1 cellular context compared by ENCODE assay signal in the genomic region with DNA sequence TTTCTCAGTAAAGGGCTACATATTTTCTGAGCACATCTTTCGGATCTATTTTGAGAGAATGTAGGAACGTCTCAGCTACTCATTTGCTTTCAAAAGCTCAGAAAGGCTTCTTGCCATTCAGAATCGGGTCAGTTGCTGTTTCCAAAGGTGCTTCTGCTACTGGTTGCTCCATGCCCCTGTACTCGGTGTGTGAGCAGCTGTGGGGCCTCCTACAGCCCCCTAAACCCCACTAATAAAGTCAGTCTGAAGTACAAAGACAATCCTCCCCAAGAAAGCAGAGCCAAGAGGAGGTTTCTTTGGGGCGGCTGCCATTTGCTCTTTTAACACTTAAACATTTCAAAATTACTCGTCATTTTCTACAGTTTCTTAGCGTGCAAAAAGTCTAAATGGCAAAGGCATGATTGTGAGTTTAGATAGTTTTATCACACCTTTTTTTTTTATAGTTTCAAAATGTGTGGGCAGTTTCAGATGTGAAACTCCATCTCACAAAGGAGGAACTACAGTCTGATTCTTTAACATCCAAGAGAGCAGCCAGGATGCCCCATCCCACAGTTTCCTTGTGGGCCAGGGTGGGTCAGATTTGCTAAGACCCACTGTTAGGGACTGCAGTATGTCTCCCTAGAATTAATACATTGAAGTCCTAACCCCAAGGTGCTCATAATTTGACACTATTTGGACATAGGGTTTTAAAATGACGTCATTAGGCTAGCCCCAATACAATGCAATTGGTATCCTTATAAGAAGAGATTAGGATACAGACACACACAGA.
TF ChIP-seq lines count a peak whose summit lies in the region.

No MANE protein-coding gene starts in this region.

TF ChIP-seq in GM12878, 131 proteins besides CTCF, POLR2A, EP300 and RAD21 (continued from another document):
- TF ChIP-seq, protein P1, sequence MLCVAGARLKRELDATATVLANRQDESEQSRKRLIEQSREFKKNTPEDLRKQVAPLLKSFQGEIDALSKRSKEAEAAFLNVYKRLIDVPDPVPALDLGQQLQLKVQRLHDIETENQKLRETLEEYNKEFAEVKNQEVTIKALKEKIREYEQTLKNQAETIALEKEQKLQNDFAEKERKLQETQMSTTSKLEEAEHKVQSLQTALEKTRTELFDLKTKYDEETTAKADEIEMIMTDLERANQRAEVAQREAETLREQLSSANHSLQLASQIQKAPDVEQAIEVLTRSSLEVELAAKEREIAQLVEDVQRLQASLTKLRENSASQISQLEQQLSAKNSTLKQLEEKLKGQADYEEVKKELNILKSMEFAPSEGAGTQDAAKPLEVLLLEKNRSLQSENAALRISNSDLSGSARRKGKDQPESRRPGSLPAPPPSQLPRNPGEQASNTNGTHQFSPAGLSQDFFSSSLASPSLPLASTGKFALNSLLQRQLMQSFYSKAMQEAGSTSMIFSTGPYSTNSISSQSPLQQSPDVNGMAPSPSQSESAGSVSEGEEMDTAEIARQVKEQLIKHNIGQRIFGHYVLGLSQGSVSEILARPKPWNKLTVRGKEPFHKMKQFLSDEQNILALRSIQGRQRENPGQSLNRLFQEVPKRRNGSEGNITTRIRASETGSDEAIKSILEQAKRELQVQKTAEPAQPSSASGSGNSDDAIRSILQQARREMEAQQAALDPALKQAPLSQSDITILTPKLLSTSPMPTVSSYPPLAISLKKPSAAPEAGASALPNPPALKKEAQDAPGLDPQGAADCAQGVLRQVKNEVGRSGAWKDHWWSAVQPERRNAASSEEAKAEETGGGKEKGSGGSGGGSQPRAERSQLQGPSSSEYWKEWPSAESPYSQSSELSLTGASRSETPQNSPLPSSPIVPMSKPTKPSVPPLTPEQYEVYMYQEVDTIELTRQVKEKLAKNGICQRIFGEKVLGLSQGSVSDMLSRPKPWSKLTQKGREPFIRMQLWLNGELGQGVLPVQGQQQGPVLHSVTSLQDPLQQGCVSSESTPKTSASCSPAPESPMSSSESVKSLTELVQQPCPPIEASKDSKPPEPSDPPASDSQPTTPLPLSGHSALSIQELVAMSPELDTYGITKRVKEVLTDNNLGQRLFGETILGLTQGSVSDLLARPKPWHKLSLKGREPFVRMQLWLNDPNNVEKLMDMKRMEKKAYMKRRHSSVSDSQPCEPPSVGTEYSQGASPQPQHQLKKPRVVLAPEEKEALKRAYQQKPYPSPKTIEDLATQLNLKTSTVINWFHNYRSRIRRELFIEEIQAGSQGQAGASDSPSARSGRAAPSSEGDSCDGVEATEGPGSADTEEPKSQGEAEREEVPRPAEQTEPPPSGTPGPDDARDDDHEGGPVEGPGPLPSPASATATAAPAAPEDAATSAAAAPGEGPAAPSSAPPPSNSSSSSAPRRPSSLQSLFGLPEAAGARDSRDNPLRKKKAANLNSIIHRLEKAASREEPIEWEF (IDR thresholded peaks at IDR 0.05; ENCODE audit: insufficient replicate concordance, low read depth, low read length), result no peak
- no peak; the same call in 1 of the 2 replicates for TF ChIP-seq CREM (IDR thresholded peaks at IDR 0.05; ENCODE audit: low read depth)
- TF ChIP-seq NR2C2 (IDR thresholded peaks at IDR 0.05; ENCODE audit: borderline replicate concordance, control insufficient read depth, insufficient read length, low read depth), result no peak
- peak; percentile 68; the same call in 1 of the 2 replicates for TF ChIP-seq EED (IDR thresholded peaks at IDR 0.05; ENCODE audit: low read depth)
